9 cellular contexts compared by ENCODE assay signal in the genomic region with DNA sequence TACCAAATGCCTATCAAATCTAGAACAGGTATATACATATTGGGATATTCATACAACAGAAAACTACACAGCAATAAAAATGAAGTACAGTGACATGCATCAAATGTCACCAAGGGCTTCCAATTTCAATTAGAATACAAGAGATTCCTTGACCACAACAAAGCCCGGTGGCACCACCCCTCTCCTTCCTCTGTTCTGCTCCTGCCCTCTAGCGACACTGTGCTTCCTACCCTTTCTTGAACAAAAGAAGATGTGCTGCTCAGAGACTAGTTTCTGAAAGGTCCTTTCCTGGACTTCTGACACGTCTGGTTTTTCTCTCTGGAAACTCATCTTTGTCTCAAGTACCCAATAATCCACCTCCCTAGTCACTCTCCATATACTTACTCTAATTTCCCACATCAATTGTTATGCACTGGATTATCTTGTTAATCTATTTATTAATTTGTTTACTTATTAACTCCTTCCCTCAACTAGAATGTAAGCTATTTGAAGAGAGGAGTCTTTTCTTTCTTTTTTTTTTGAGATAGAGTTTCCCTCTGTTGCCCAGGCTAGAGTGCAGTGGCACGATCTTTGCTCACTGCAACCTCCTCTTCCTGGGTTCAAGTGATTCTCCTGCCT.
DNase-seq lines count a peak whose midpoint lies in the region; ATAC-seq, FAIRE-seq and TF ChIP-seq lines count a peak whose summit lies in the region.
"Had no signal": no experiment of that assay in that cellular context is flagged by ENCODE, and none has a peak within 500 bp of the region (broad histone marks: within the 10 kb centered on the region; RNA-seq: fewer than 3 reads in every experiment).

No MANE protein-coding gene starts in this region.

- in situ Hi-C loops in SK-MEL-5 (cut with HindIII; ENCODE audit: low pct_unique_long_range_greater_than_20kb, low sequenced_read_pairs), result no loop called here

- H3K27ac ChIP-seq in epithelial cell of prostate, result no peak overlapping the region
- H3K27ac ChIP-seq: neutrophil had no signal

- no peak for ATAC-seq in HG03460 (IDR thresholded peaks at IDR 0.05; ENCODE audit: unreplicated experiment)
- ATAC-seq in GM21737 (IDR thresholded peaks at IDR 0.05; ENCODE audit: unreplicated experiment), result no peak

- no peak for FAIRE-seq in HTR-8/SVneo (lab: Jason Lieb, UNC)

- TF ChIP-seq CTCF in neural crest cell (conservative IDR thresholded peaks at IDR 0.05), result peak; percentile 66

- H3K27me3 Mint-ChIP-seq in neural crest cell (ENCODE audit: low read depth), result no peaks in the 10 kb centered on the region

- no peaks in the 10 kb centered on the region for H3K4me1 Mint-ChIP-seq in neural crest cell

- no peak overlapping the region for H3K4me3 Mint-ChIP-seq in neural crest cell

- no peak overlapping the region for H3K27ac Mint-ChIP-seq in neural crest cell (ENCODE audit: unreplicated experiment)

- DNase-seq in DMS53 treated with DMSO at 0.1 percent for 48 hours (lab: John Stamatoyannopoulos, UW; ENCODE audit: unreplicated experiment) (peak; percentile 73), HTR-8/SVneo (ENCODE audit: insufficient read length, low spot score) (peak; percentile 9), SK-MEL-5 (ENCODE audit: low read depth, low spot score) (peak; percentile 74), epithelial cell of prostate (ENCODE audit: low read depth, low spot score) (peak; percentile 6), neural crest cell (ENCODE audit: low read depth, low spot score) (no peak)
- DNase-seq in activated CD4-positive, CD25-positive, alpha-beta regulatory T cell treated with anti-CD3 and anti-CD28 coated beads, Interleukin-2, amount 50 U/mL, for 72 hours, result no peak

- H3K9me3 Mint-ChIP-seq in neural crest cell, result no peaks in the 10 kb centered on the region

- H3K36me3 Mint-ChIP-seq in neural crest cell (ENCODE audit: low read depth), result no peaks in the 10 kb centered on the region

Comparison
In these comparisons a context has a peak if more than half of its experiments do, and no peak if none do; other contexts are left out.
1. DNase-seq: peak in DMS53 treated with DMSO at 0.1 percent for 48 hours (single experiment), HTR-8/SVneo (single experiment), SK-MEL-5 (single experiment) and epithelial cell of prostate (single experiment); none in neural crest cell (single experiment) and activated CD4-positive, CD25-positive, alpha-beta regulatory T cell treated with anti-CD3 and anti-CD28 coated beads, Interleukin-2, amount 50 U/mL, for 72 hours (single experiment).